7 cellular contexts compared by ENCODE assay signal in genomic region chr3:35790764-35791163, GRCh38.
"Had no signal": no experiment of that assay in that cellular context is flagged by ENCODE, and none has a peak within 500 bp of the region (broad histone marks: within the 10 kb centered on the region; RNA-seq: fewer than 3 reads in every experiment).

No MANE protein-coding gene starts in this region.

- DNase-seq: GM23248, GOT3, H7, HFFc6, IMR-90 had no signal

- ATAC-seq: HCT116, K562 had no signal
